Comparison of ENCODE assay signal across 1 cellular context in the genomic region with DNA sequence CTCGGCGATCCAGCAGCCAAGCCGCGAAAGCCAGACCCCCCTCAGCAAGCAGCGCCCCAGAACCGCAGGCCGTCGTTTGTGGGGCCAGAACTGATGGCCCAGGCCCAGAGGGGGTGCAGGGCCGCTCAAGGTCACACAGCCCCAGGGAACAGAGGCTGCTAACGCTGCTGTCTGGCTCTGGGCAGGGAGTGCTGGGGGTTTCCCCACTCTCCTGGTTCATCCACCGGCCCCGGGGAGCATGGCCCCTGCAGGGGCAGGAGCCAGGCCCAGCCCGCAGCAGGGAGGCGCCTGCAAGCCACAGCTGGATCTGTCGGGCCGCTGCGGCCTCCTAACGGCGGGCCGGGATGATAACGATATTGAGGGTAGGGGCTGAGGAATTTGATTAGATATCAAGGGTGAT.
TF ChIP-seq lines count a peak whose summit lies in the region.

No MANE protein-coding gene starts in this region.

TF ChIP-seq in H1, 55 proteins besides CTCF, POLR2A, EP300 and RAD21 (continued from another document):
- TF ChIP-seq PHF8 (conservative IDR thresholded peaks at IDR 0.05; ENCODE audit: low read depth, low read length) (no peak), KDM1A (IDR thresholded peaks at IDR 0.05; ENCODE audit: borderline replicate concordance, low read length) (no peak), CBX8 (IDR thresholded peaks at IDR 0.05; ENCODE audit: borderline replicate concordance, low read depth, low read length) (no peak), SIN3A (conservative IDR thresholded peaks at IDR 0.05 in 1 of 2, IDR thresholded peaks at IDR 0.05 in 1 of 2; ENCODE audit: low read depth in 1 of 2, low read length in 2 of 2) (no peak), HDAC2 (IDR thresholded peaks at IDR 0.05; ENCODE audit: borderline replicate concordance in 1 of 2, low read depth in 2 of 2, low read length in 2 of 2) (no peak)
- TF ChIP-seq, protein P1, sequence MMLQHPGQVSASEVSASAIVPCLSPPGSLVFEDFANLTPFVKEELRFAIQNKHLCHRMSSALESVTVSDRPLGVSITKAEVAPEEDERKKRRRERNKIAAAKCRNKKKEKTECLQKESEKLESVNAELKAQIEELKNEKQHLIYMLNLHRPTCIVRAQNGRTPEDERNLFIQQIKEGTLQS (IDR thresholded peaks at IDR 0.05; ENCODE audit: insufficient read depth, low read depth, low read length) = no peak
